In genomic region chr1:225603538-225604354, GRCh38 we compare ENCODE assay signal across 10 cellular contexts. TPM values are rescaled to one million over a fixed set of nuclear protein-coding genes. Genes with fewer than 3 reads are reported as not detected.
DNase-seq lines count a peak whose midpoint lies in the region; ATAC-seq, FAIRE-seq and TF ChIP-seq lines count a peak whose summit lies in the region.
"Had no signal": no experiment of that assay in that cellular context is flagged by ENCODE, and none has a peak within 500 bp of the region (broad histone marks: within the 10 kb centered on the region; RNA-seq: fewer than 3 reads in every experiment).

No MANE protein-coding gene starts in this region.

- no peaks in the 10 kb centered on the region for H3K9me3 ChIP-seq in pancreas

- H3K4me2 ChIP-seq in GM23338: no peak overlapping the region

- peaks cover 100% of the 10 kb centered on the region for H3K79me2 ChIP-seq in GM23338 (replicated peaks; ENCODE audit: insufficient read depth)

- H3K27ac Mint-ChIP-seq in GM23338: peak overlapping the region; percentile 44; the same call in 1 of the 2 replicates
- H3K27ac Mint-ChIP-seq in T-helper 2 cell treated with Interferon-gamma antibody and Interleukin-4, amounts not matched to agents 5 μg/mL and 100 μg/mL, for 36 hours: no peak overlapping the region
- H3K27ac Mint-ChIP-seq: activated naive CD4-positive, alpha-beta T cell treated with anti-CD3 and anti-CD28 coated beads, Interleukin-2, amount 50 U/mL, for 24 hours had no signal

- intact Hi-C loops in pancreas (cut with DNase I): no loop called here

- H3K27me3 ChIP-seq in GM23338 (ENCODE audit: insufficient read depth) (no peaks in the 10 kb centered on the region), pancreas (no peaks in the 10 kb centered on the region)

- no peak for ATAC-seq in GM23338
- ATAC-seq in pancreas: peak; percentile 77 to 88 (median 78)

- no peaks in the 10 kb centered on the region for H3K9me2 ChIP-seq in GM23338 (ENCODE audit: insufficient read depth)

- peaks cover 8% of the 10 kb centered on the region for H3K27me3 Mint-ChIP-seq in GM23338 (ENCODE audit: insufficient read depth, low read depth, poor library complexity)
- H3K27me3 Mint-ChIP-seq in T-helper 2 cell treated with Interferon-gamma antibody and Interleukin-4, amounts not matched to agents 5 μg/mL and 100 μg/mL, for 36 hours (ENCODE audit: low read depth): peaks cover 4% of the 10 kb centered on the region
- H3K27me3 Mint-ChIP-seq: activated naive CD4-positive, alpha-beta T cell treated with anti-CD3 and anti-CD28 coated beads, Interleukin-2, amount 50 U/mL, for 24 hours had no signal

- peaks cover 34% of the 10 kb centered on the region for H3K36me3 Mint-ChIP-seq in GM23338 (ENCODE audit: low read depth)
- H3K36me3 Mint-ChIP-seq in T-helper 2 cell treated with Interferon-gamma antibody and Interleukin-4, amounts not matched to agents 5 μg/mL and 100 μg/mL, for 36 hours (ENCODE audit: low read depth): no peaks in the 10 kb centered on the region

- peaks cover 33% of the 10 kb centered on the region for H3K4me1 Mint-ChIP-seq in GM23338
- no peaks in the 10 kb centered on the region for H3K4me1 Mint-ChIP-seq in T-helper 2 cell treated with Interferon-gamma antibody and Interleukin-4, amounts not matched to agents 5 μg/mL and 100 μg/mL, for 36 hours (ENCODE audit: low read depth)
- H3K4me1 Mint-ChIP-seq: activated naive CD4-positive, alpha-beta T cell treated with anti-CD3 and anti-CD28 coated beads, Interleukin-2, amount 50 U/mL, for 24 hours had no signal

- DNase-seq in GM23338 (ENCODE audit: low spot score): no peak
- DNase-seq in RWPE1 (ENCODE audit: low spot score): peak; percentile 80
- DNase-seq in fibroblast of mammary gland (ENCODE audit: low read depth): peak; percentile 71
- no peak for DNase-seq in pancreas
- no peak for DNase-seq in stimulated activated naive CD4-positive, alpha-beta T cell (lab: John Stamatoyannopoulos, UW)
- DNase-seq in DMS79 (lab: John Stamatoyannopoulos, UW): no peak
- DNase-seq in T-helper 2 cell treated with Interferon-gamma antibody and Interleukin-4, amounts not matched to agents 5 μg/mL and 100 μg/mL, for 36 hours (ENCODE audit: low spot score): no peak
- no peak for DNase-seq in NCI-H2227 treated with DMSO at 0.1 percent for 48 hours (lab: John Stamatoyannopoulos, UW)
- DNase-seq: substantia nigra had no signal

- H3K4me3 ChIP-seq in GM23338 (no peak overlapping the region), fibroblast of mammary gland (ENCODE audit: control insufficient read depth, low read depth, low read length) (no peak overlapping the region), pancreas (no peak overlapping the region)

- no peaks in the 10 kb centered on the region for H3F3A ChIP-seq in GM23338 (replicated peaks; ENCODE audit: low read depth)

- peaks cover 12% of the 10 kb centered on the region; the same call in 2 of the 3 replicates for H3K9me3 Mint-ChIP-seq in GM23338
- H3K9me3 Mint-ChIP-seq in T-helper 2 cell treated with Interferon-gamma antibody and Interleukin-4, amounts not matched to agents 5 μg/mL and 100 μg/mL, for 36 hours: no peaks in the 10 kb centered on the region

- H3K36me3 ChIP-seq in GM23338 (ENCODE audit: insufficient read depth) (no peaks in the 10 kb centered on the region), pancreas (no peaks in the 10 kb centered on the region)

- no peak for TF ChIP-seq CTCF in GM23338 (conservative IDR thresholded peaks at IDR 0.05; ENCODE audit: low read depth in 2 of 2)
- TF ChIP-seq CTCF in RWPE1 (conservative IDR thresholded peaks at IDR 0.05; ENCODE audit: low read depth): no peak
- TF ChIP-seq CTCF in fibroblast of mammary gland (conservative IDR thresholded peaks at IDR 0.05; ENCODE audit: control insufficient read depth, insufficient read depth, low read depth, low read length): no peak
- TF ChIP-seq CTCF in pancreas (IDR thresholded peaks at IDR 0.05): no peak

- H2AFZ ChIP-seq in GM23338: no peak overlapping the region

- H3K4me3 Mint-ChIP-seq in GM23338: no peak overlapping the region
- no peak overlapping the region for H3K4me3 Mint-ChIP-seq in T-helper 2 cell treated with Interferon-gamma antibody and Interleukin-4, amounts not matched to agents 5 μg/mL and 100 μg/mL, for 36 hours
- H3K4me3 Mint-ChIP-seq: activated naive CD4-positive, alpha-beta T cell treated with anti-CD3 and anti-CD28 coated beads, Interleukin-2, amount 50 U/mL, for 24 hours had no signal

- H3K4me1 ChIP-seq in GM23338 (ENCODE audit: insufficient read depth): peaks cover 12% of the 10 kb centered on the region
- H3K4me1 ChIP-seq in pancreas: peaks cover 21 to 40% (median 24%) of the 10 kb centered on the region in 3 donors

- POLR2A ChIA-PET in RWPE1 (lab: Yijun Ruan, JAX; ENCODE audit: low non-redundant PET): no interaction called here

- no peak for FAIRE-seq in pancreas (lab: Jason Lieb, UNC)

- H4K20me1 ChIP-seq in GM23338 (replicated peaks; ENCODE audit: insufficient read depth): peaks cover 76% of the 10 kb centered on the region

- 0 out of 2 replicates have a peak overlapping the region, but pooled peaks have one; percentile 5 for H3K27ac ChIP-seq in GM23338 (ENCODE audit: low read depth)
- H3K27ac ChIP-seq in RWPE1: peak overlapping the region; percentile 66
- peak overlapping the region in 2 of 4 donors; percentile 55 to 66 for H3K27ac ChIP-seq in pancreas

- CTCF ChIA-PET in RWPE1 (lab: Yijun Ruan, JAX): interaction anchor here (0.6 to 1.4 kb wide), 3 partner anchors 22 to 168 kb away, joined by 3 to 6 read pairs (median 3); no protein-coding TSS in a partner anchor

TF ChIP-seq in GM23338, 12 proteins besides CTCF, POLR2A, EP300 and RAD21 (continues in another document):
- TF ChIP-seq EZH2 (IDR thresholded peaks at IDR 0.05; ENCODE audit: low read depth, unreplicated experiment): no peak
- TF ChIP-seq CREB1 (CRISPR knock-in tag; IDR thresholded peaks at IDR 0.05; ENCODE audit: low read depth): no peak
- TF ChIP-seq JUNB (IDR thresholded peaks at IDR 0.05; ENCODE audit: unreplicated experiment): no peak
- no peak for TF ChIP-seq REST (IDR thresholded peaks at IDR 0.05; ENCODE audit: unreplicated experiment)
- TF ChIP-seq NANOG (IDR thresholded peaks at IDR 0.05; ENCODE audit: borderline replicate concordance): no peak
- no peak for TF ChIP-seq STAT1 (IDR thresholded peaks at IDR 0.05; ENCODE audit: unreplicated experiment)
- no peak for TF ChIP-seq EZH2phosphoT487 (IDR thresholded peaks at IDR 0.05; ENCODE audit: unreplicated experiment)

RNA-seq across cellular contexts. Expression of gene ENAH, which starts 49.2 kb away (rescaled TPM):
- total RNA-seq in GM23338 (2014; rRNA removed; shearing (Covaris generic)): 184 and 196 TPM in 2 replicates
- polyA plus RNA-seq in GM23338 (2016; fragmentation: Nextera tagmentation; extraction: Ambion mirVana) (99.3 and 109 TPM in 2 replicates), pancreas (10 to 100 TPM in 1 of 2 donors, 1 to 10 TPM in 1; 8.0 to 17.1 TPM)
- total RNA-seq in pancreas: 10 to 100 TPM; 27.8 to 62.8 (median 34.7) TPM

Comparison
In these comparisons a context has a peak if more than half of its experiments do, and no peak if none do; other contexts are left out.
1. DNase-seq: peak in RWPE1 (single experiment) and fibroblast of mammary gland (single experiment); none in GM23338 (single experiment), pancreas (0 of 6), stimulated activated naive CD4-positive, alpha-beta T cell (0 of 6), DMS79 (single experiment), T-helper 2 cell treated with Interferon-gamma antibody and Interleukin-4, amounts not matched to agents 5 μg/mL and 100 μg/mL, for 36 hours (single experiment) and NCI-H2227 treated with DMSO at 0.1 percent for 48 hours (single experiment).